10 cellular contexts compared by ENCODE assay signal in the genomic region with DNA sequence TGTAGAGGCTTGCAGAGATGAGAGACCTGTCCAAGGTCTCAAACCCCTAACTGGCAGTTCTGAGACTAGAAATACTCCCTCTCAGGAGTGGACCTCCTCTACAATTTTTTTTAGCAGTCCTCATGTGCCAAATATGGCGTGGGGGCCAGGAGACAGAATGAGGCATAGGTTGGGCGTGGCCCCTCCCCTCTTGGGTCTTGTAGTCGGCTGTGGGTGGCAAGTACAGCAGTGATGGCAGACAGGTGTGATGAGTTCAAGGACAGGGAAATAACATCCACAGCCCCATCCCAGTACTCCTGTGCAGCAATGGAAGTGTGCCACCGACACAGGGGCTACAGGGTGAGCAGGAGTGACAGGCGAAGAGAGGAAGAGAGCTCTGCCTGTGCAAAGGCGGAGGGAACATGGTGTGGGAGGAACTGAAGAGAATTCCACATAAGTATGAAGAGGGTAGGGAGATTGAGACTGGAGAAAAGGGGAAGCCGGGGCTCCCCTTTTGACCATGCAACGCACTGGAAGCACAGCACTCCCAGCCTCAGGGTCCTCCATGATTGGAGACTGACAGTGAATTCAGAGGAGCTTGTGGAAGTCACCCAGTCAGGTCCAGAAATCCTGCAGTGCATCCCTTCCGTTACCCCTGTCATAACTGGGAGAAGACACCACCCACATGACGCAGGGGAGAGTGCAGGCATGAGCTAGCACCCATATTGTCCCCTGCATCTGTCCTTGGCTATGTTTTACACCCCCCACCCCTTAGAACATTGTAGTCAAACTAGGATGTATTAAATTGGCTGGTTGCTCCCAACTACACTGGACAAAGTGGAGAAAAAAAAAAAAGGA. TPM values are rescaled to one million over a fixed set of nuclear protein-coding genes. Genes with fewer than 3 reads are reported as not detected.
A peak's percentile ranks its signal among the peaks of the same experiment; 100 is the strongest.
DNase-seq lines count a peak whose midpoint lies in the region; ATAC-seq and TF ChIP-seq lines count a peak whose summit lies in the region.
"Had no signal": no experiment of that assay in that cellular context is flagged by ENCODE, and none has a peak within 500 bp of the region (broad histone marks: within the 10 kb centered on the region; RNA-seq: fewer than 3 reads in every experiment).

No MANE protein-coding gene starts in this region.

- no peak overlapping the region for H3K9ac ChIP-seq in PC-3 (ENCODE audit: low read length)

- TSS peak; percentile 2 for BruUV-seq in PC-3 (replicated peaks; lab: Mats Ljungman, UMichigan)

- CTCF ChIA-PET in PC-3 (lab: Charles Lee) = interaction anchor here (0.8 kb wide), 1 partner anchor 98 kb away, joined by 3 read pairs; no protein-coding TSS in a partner anchor

- H3K4me2 ChIP-seq in PC-3 (ENCODE audit: low read length) = no peak overlapping the region

- no peak overlapping the region for H2AFZ ChIP-seq in PC-3 (ENCODE audit: low read length)

- H3K4me1 Mint-ChIP-seq in stimulated activated naive B cell treated with anti-CD40 and anti-IgM and Interleukin-4, amounts not matched to agents 10 μg/mL and 1 μg/mL and 100 μg/mL, for 72 hours = peaks cover 50 to 87% of the 10 kb centered on the region in 2 donors

- no peak overlapping the region for H3K27ac ChIP-seq in PC-3 (ENCODE audit: low read length)
- H3K27ac ChIP-seq: suprapubic skin had no signal

- ATAC-seq in PC-3 (peak; percentile 2; the same call in 1 of the 2 replicates), left ventricle myocardium superior (peak; percentile 25), GM19395 (IDR thresholded peaks at IDR 0.05; ENCODE audit: unreplicated experiment) (no peak)
- peak in 1 of 2 donors; percentile 0 for ATAC-seq in stimulated activated naive B cell treated with anti-CD40 and anti-IgM and Interleukin-4, amounts not matched to agents 10 μg/mL and 1 μg/mL and 100 μg/mL, for 72 hours (replicated peaks)

- H3K27ac Mint-ChIP-seq in stimulated activated naive B cell treated with anti-CD40 and anti-IgM and Interleukin-4, amounts not matched to agents 10 μg/mL and 1 μg/mL and 100 μg/mL, for 72 hours = peak overlapping the region; percentile 93

- H3K27me3 ChIP-seq in PC-3 (ENCODE audit: low read length) = no peaks in the 10 kb centered on the region
- H3K27me3 ChIP-seq: suprapubic skin had no signal

- no peak for TF ChIP-seq CTCF in PC-3 (conservative IDR thresholded peaks at IDR 0.05; ENCODE audit: low read depth, low read length)

- peak; percentile 64 for DNase-seq in activated effector memory CD4-positive, alpha-beta T cell treated with anti-CD3 and anti-CD28 coated beads, Interleukin-2, amount 50 U/mL, for 16 hours
- DNase-seq in activated effector memory CD4-positive, alpha-beta T cell treated with Interleukin-2 at 50 U/mL for 16 hours = no peak
- no peak for DNase-seq in PC-3
- DNase-seq in left ventricle myocardium superior = no peak
- peak; percentile 31 for DNase-seq in stimulated activated naive B cell treated with anti-CD40 and anti-IgM and Interleukin-4, amounts not matched to agents 10 μg/mL and 1 μg/mL and 100 μg/mL, for 72 hours
- DNase-seq in activated CD8-positive, alpha-beta memory T cell treated with anti-CD3 and anti-CD28 coated beads, Interleukin-2, amount 50 U/mL, for 48 hours = no peak
- no peak for DNase-seq in NCI-H2107 treated with DMSO at 0.1 percent for 48 hours (lab: John Stamatoyannopoulos, UW; ENCODE audit: unreplicated experiment)

- no peaks in the 10 kb centered on the region for H3K9me3 ChIP-seq in PC-3 (ENCODE audit: low read length)
- H3K9me3 ChIP-seq: suprapubic skin had no signal

- no peaks in the 10 kb centered on the region for H3F3A ChIP-seq in PC-3 (ENCODE audit: low read length, unreplicated experiment)

- H3K4me3 Mint-ChIP-seq in stimulated activated naive B cell treated with anti-CD40 and anti-IgM and Interleukin-4, amounts not matched to agents 10 μg/mL and 1 μg/mL and 100 μg/mL, for 72 hours = peak overlapping the region in 1 of 2 donors; percentile 61

- no peaks in the 10 kb centered on the region for H3K9me2 ChIP-seq in PC-3 (replicated peaks; ENCODE audit: low read length)

- H3K4me3 ChIP-seq in PC-3 (ENCODE audit: low read length) = no peak overlapping the region
- H3K4me3 ChIP-seq: suprapubic skin had no signal

- POLR2A ChIA-PET in PC-3 (lab: Charles Lee; ENCODE audit: unreplicated experiment) = interaction anchor here (0.5 kb wide), 2 partner anchors 241 to 320 kb away, joined by 4 read pairs; no protein-coding TSS in a partner anchor

- H3K4me1 ChIP-seq in PC-3 (ENCODE audit: insufficient read depth, low read length) = peaks cover 17% of the 10 kb centered on the region

- intact Hi-C loops in PC-3 (cut with micrococcal nuclease) = loop anchor here (5.0 to 10.0 kb wide), 4 partner anchors 40 to 220 kb away; partner anchors contain the start of genes NLRC5 and SLC12A3
- intact Hi-C loops in left ventricle myocardium superior (cut with micrococcal nuclease) = no loop called here

- H4K20me1 ChIP-seq in PC-3 (ENCODE audit: low read length) = no peaks in the 10 kb centered on the region

- H3K79me2 ChIP-seq in PC-3 (ENCODE audit: low read length) = no peaks in the 10 kb centered on the region

- H3K36me3 Mint-ChIP-seq in stimulated activated naive B cell treated with anti-CD40 and anti-IgM and Interleukin-4, amounts not matched to agents 10 μg/mL and 1 μg/mL and 100 μg/mL, for 72 hours = peaks cover 29 to 48% of the 10 kb centered on the region in 2 donors

- no peaks in the 10 kb centered on the region for H3K27me3 Mint-ChIP-seq in stimulated activated naive B cell treated with anti-CD40 and anti-IgM and Interleukin-4, amounts not matched to agents 10 μg/mL and 1 μg/mL and 100 μg/mL, for 72 hours

- H3K36me3 ChIP-seq in PC-3 (ENCODE audit: low read depth, low read length) = peaks cover 19% of the 10 kb centered on the region; the same call in 1 of the 2 replicates

- no peaks in the 10 kb centered on the region for H3K9me3 Mint-ChIP-seq in stimulated activated naive B cell treated with anti-CD40 and anti-IgM and Interleukin-4, amounts not matched to agents 10 μg/mL and 1 μg/mL and 100 μg/mL, for 72 hours

RNA-seq across cellular contexts. Expression of gene CETP, which starts 14.8 kb away (rescaled TPM):
- total RNA-seq in PC-3 (2014; rRNA removed) = not detected in 2 replicates
- total RNA-seq in left ventricle myocardium superior = 0.37 TPM
- total RNA-seq: HT1080 had no signal

RNA-seq across cellular contexts. Expression of gene HERPUD1, which starts 15.0 kb away (rescaled TPM):
- total RNA-seq in PC-3 (2014; rRNA removed) (50.1 and 54.9 TPM in 2 replicates), left ventricle myocardium superior (129 TPM)

RNA-seq across cellular contexts. Expression of gene NLRC5, which starts 42.4 kb away (rescaled TPM):
- 0.98 and 4.4 TPM in 2 replicates for total RNA-seq in PC-3 (2014; rRNA removed)
- 9.8 TPM for total RNA-seq in left ventricle myocardium superior

Comparison
In these comparisons a context has a peak if more than half of its experiments do, and no peak if none do; other contexts are left out.
1. DNase-seq: peak in activated effector memory CD4-positive, alpha-beta T cell treated with anti-CD3 and anti-CD28 coated beads, Interleukin-2, amount 50 U/mL, for 16 hours (single experiment) and stimulated activated naive B cell treated with anti-CD40 and anti-IgM and Interleukin-4, amounts not matched to agents 10 μg/mL and 1 μg/mL and 100 μg/mL, for 72 hours (single experiment); none in activated effector memory CD4-positive, alpha-beta T cell treated with Interleukin-2 at 50 U/mL for 16 hours (single experiment), PC-3 (single experiment), left ventricle myocardium superior (single experiment), activated CD8-positive, alpha-beta memory T cell treated with anti-CD3 and anti-CD28 coated beads, Interleukin-2, amount 50 U/mL, for 48 hours (single experiment) and NCI-H2107 treated with DMSO at 0.1 percent for 48 hours (single experiment).